ENCODE assay signal across 1 cellular context in the genomic region with DNA sequence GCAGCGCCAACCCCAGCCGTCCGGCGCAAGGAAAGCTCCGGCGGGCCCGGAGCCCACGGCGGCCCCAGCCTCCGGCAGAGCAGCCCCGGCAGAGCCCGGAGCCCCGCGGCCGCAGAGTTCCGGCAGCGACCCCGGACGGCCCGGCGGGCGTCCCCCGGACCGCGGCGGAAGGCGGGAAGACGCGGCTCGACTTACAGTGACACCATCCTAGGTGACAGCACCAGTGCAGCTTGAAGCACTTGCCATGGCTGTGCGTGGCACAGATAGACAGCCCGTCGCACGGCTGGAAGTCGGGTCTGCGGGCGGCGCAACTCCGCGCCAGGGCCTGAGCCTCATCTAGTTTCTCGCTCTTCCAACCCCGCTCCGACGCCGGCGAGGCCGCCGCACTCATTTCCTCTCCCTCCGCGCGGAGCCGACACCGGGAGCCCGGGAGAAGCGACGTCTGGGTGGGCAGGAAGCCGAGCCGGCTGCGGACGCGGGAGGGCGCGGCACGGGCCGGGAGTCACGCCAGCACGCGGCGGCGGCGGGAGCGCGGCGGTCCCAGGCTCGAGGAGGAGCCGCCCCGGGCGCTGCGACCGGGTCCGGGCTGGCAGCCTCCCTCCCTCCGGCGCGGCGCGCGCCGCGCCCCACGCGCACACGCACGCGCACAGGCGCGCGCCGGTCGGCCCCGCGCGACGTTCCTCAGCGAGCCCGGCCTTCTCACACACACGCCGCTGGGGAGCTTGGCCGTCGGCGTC.
A peak's percentile ranks its signal among the peaks of the same experiment; 100 is the strongest.
TF ChIP-seq lines count a peak whose summit lies in the region.

A gene with protein sequence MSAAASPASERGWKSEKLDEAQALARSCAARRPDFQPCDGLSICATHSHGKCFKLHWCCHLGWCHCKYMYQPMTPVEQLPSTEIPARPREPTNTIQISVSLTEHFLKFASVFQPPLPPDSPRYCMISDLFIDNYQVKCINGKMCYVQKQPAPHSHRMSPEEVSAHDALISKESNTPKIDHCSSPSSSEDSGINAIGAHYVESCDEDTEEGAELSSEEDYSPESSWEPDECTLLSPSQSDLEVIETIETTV (minus strand): TSS at position 628 of the 737 bp plus-strand sequence. CDS start 237 bp downstream, at position 391.

TF ChIP-seq in HepG2, 621 proteins besides CTCF, POLR2A, EP300 and RAD21 (continued from another document and continues in another):
- TF ChIP-seq, protein P1, sequence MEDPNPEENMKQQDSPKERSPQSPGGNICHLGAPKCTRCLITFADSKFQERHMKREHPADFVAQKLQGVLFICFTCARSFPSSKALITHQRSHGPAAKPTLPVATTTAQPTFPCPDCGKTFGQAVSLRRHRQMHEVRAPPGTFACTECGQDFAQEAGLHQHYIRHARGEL (CRISPR knock-in tag; IDR thresholded peaks at IDR 0.05), result no peak
- TF ChIP-seq CREM (IDR thresholded peaks at IDR 0.05) (no peak), CREM (CRISPR knock-in tag; IDR thresholded peaks at IDR 0.05) (no peak), ZNF670 (CRISPR knock-in tag; IDR thresholded peaks at IDR 0.05; ENCODE audit: borderline replicate concordance) (no peak), KAT7 (CRISPR knock-in tag; IDR thresholded peaks at IDR 0.05; ENCODE audit: borderline replicate concordance) (no peak; the same call in 1 of the 2 replicates), ZNF510 (CRISPR knock-in tag; IDR thresholded peaks at IDR 0.05; ENCODE audit: low read depth) (no peak; the same call in 1 of the 2 replicates), ZSCAN12 (CRISPR knock-in tag; IDR thresholded peaks at IDR 0.05) (peak; percentile 19; the same call in 1 of the 2 replicates), JUNB (CRISPR knock-in tag; IDR thresholded peaks at IDR 0.05; ENCODE audit: borderline replicate concordance) (no peak), ZNF614 (CRISPR knock-in tag; IDR thresholded peaks at IDR 0.05; ENCODE audit: borderline replicate concordance) (no peak), JDP2 (CRISPR knock-in tag; IDR thresholded peaks at IDR 0.05; ENCODE audit: borderline replicate concordance) (no peak; the same call in 1 of the 2 replicates), SP5 (CRISPR knock-in tag; IDR thresholded peaks at IDR 0.05; ENCODE audit: borderline replicate concordance, low read depth) (no peak), IRF2 (CRISPR knock-in tag; IDR thresholded peaks at IDR 0.05) (no peak), ZNF766 (CRISPR knock-in tag; IDR thresholded peaks at IDR 0.05; ENCODE audit: borderline replicate concordance) (no peak), ZNF33B (CRISPR knock-in tag; IDR thresholded peaks at IDR 0.05) (no peak), DPF2 (CRISPR knock-in tag; IDR thresholded peaks at IDR 0.05; ENCODE audit: borderline replicate concordance, low read depth) (no peak), SRF (IDR thresholded peaks at IDR 0.05; ENCODE audit: low read depth, low read length) (no peak), NCOA1 (CRISPR knock-in tag; IDR thresholded peaks at IDR 0.05) (no peak), ZFP37 (CRISPR knock-in tag; IDR thresholded peaks at IDR 0.05; ENCODE audit: borderline replicate concordance) (no peak), ASH2L (IDR thresholded peaks at IDR 0.05; ENCODE audit: insufficient read length, low read depth, low read length) (peak; percentile 48), MAFK (conservative IDR thresholded peaks at IDR 0.05 in 1 of 2, IDR thresholded peaks at IDR 0.05 in 1 of 2; ENCODE audit: low read length in 2 of 2) (no peak), TAF15 (IDR thresholded peaks at IDR 0.05; ENCODE audit: low read depth, low read length, poor library complexity, severe bottlenecking) (no peak), HDAC1 (CRISPR knock-in tag; IDR thresholded peaks at IDR 0.05) (no peak), ZNF460 (CRISPR knock-in tag; IDR thresholded peaks at IDR 0.05; ENCODE audit: borderline replicate concordance) (no peak), PRMT3 (CRISPR knock-in tag; IDR thresholded peaks at IDR 0.05; ENCODE audit: borderline replicate concordance, low read depth) (peak; percentile 54; the same call in 1 of the 2 replicates), FOXC1 (CRISPR knock-in tag; IDR thresholded peaks at IDR 0.05; ENCODE audit: borderline replicate concordance) (no peak), ZNF382 (CRISPR knock-in tag; IDR thresholded peaks at IDR 0.05; ENCODE audit: borderline replicate concordance) (no peak), ZFAT (CRISPR knock-in tag; conservative IDR thresholded peaks at IDR 0.05) (0 out of 2 replicates have a peak, but pooled peaks have one; percentile 27), RBM22 (optimal IDR thresholded peaks at IDR 0.05; ENCODE audit: low read length) (no peak), ZNF546 (CRISPR knock-in tag; conservative IDR thresholded peaks at IDR 0.05) (peak; percentile 84; the same call in 1 of the 2 replicates), MYNN (CRISPR knock-in tag; IDR thresholded peaks at IDR 0.05; ENCODE audit: low read depth) (no peak), AGO1 (IDR thresholded peaks at IDR 0.05; ENCODE audit: low read depth, low read length, poor library complexity, severe bottlenecking) (no peak), ZFP36L2 (CRISPR knock-in tag; IDR thresholded peaks at IDR 0.05) (no peak), GATAD2A (CRISPR knock-in tag; IDR thresholded peaks at IDR 0.05) (no peak), RFX1 (IDR thresholded peaks at IDR 0.05) (no peak), KDM4B (CRISPR knock-in tag; IDR thresholded peaks at IDR 0.05) (no peak), CCAR2 (optimal IDR thresholded peaks at IDR 0.05; ENCODE audit: low read depth, low read length) (no peak)
- TF ChIP-seq, protein P2, sequence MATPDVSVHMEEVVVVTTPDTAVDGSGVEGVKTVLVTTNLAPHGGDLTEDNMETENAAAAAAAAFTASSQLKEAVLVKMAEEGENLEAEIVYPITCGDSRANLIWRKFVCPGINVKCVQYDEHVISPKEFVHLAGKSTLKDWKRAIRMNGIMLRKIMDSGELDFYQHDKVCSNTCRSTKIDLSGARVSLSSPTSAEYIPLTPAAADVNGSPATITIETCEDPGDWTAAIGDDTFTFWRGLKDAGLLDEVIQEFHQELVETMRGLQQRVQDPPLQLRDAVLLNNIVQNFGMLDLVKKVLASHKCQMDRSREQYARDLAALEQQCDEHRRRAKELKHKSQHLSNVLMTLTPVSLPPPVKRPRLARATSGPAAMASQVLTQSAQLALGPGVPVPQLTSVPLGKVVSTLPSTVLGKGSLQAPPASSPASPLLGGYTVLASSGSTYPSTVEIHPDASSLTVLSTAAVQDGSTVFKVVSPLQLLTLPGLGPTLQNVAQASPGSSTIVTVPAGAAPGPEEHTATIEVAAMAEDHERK (CRISPR knock-in tag; IDR thresholded peaks at IDR 0.05; ENCODE audit: low read depth), result no peak
- TF ChIP-seq, protein P3, sequence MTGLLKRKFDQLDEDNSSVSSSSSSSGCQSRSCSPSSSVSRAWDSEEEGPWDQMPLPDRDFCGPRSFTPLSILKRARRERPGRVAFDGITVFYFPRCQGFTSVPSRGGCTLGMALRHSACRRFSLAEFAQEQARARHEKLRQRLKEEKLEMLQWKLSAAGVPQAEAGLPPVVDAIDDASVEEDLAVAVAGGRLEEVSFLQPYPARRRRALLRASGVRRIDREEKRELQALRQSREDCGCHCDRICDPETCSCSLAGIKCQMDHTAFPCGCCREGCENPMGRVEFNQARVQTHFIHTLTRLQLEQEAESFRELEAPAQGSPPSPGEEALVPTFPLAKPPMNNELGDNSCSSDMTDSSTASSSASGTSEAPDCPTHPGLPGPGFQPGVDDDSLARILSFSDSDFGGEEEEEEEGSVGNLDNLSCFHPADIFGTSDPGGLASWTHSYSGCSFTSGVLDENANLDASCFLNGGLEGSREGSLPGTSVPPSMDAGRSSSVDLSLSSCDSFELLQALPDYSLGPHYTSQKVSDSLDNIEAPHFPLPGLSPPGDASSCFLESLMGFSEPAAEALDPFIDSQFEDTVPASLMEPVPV (CRISPR knock-in tag; IDR thresholded peaks at IDR 0.05), result 0 out of 2 replicates have a peak, but pooled peaks have one; percentile 50
- TF ChIP-seq, protein P4, sequence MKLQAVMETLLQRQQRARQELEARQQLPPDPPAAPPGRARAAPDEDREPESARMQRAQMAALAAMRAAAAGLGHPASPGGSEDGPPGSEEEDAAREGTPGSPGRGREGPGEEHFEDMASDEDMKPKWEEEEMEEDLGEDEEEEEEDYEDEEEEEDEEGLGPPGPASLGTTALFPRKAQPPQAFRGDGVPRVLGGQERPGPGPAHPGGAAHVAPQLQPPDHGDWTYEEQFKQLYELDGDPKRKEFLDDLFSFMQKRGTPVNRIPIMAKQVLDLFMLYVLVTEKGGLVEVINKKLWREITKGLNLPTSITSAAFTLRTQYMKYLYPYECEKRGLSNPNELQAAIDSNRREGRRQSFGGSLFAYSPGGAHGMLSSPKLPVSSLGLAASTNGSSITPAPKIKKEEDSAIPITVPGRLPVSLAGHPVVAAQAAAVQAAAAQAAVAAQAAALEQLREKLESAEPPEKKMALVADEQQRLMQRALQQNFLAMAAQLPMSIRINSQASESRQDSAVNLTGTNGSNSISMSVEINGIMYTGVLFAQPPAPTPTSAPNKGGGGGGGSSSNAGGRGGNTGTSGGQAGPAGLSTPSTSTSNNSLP (IDR thresholded peaks at IDR 0.05; ENCODE audit: low read depth, low read length), result no peak
- TF ChIP-seq, protein P5, sequence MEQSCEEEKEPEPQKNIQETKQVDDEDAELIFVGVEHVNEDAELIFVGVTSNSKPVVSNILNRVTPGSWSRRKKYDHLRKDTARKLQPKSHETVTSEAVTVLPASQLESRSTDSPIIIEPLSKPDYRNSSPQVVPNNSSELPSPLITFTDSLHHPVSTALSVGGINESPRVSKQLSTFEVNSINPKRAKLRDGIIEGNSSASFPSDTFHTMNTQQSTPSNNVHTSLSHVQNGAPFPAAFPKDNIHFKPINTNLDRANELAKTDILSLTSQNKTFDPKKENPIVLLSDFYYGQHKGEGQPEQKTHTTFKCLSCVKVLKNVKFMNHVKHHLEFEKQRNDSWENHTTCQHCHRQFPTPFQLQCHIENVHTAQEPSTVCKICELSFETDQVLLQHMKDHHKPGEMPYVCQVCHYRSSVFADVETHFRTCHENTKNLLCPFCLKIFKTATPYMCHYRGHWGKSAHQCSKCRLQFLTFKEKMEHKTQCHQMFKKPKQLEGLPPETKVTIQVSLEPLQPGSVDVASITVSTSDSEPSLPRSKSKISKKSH (CRISPR knock-in tag; IDR thresholded peaks at IDR 0.05; ENCODE audit: borderline replicate concordance), result no peak
- TF ChIP-seq, protein P6, sequence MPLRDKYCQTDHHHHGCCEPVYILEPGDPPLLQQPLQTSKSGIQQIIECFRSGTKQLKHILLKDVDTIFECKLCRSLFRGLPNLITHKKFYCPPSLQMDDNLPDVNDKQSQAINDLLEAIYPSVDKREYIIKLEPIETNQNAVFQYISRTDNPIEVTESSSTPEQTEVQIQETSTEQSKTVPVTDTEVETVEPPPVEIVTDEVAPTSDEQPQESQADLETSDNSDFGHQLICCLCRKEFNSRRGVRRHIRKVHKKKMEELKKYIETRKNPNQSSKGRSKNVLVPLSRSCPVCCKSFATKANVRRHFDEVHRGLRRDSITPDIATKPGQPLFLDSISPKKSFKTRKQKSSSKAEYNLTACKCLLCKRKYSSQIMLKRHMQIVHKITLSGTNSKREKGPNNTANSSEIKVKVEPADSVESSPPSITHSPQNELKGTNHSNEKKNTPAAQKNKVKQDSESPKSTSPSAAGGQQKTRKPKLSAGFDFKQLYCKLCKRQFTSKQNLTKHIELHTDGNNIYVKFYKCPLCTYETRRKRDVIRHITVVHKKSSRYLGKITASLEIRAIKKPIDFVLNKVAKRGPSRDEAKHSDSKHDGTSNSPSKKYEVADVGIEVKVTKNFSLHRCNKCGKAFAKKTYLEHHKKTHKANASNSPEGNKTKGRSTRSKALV (CRISPR knock-in tag; IDR thresholded peaks at IDR 0.05), result peak; percentile 75; the same call in 1 of the 2 replicates
- TF ChIP-seq, protein P7, sequence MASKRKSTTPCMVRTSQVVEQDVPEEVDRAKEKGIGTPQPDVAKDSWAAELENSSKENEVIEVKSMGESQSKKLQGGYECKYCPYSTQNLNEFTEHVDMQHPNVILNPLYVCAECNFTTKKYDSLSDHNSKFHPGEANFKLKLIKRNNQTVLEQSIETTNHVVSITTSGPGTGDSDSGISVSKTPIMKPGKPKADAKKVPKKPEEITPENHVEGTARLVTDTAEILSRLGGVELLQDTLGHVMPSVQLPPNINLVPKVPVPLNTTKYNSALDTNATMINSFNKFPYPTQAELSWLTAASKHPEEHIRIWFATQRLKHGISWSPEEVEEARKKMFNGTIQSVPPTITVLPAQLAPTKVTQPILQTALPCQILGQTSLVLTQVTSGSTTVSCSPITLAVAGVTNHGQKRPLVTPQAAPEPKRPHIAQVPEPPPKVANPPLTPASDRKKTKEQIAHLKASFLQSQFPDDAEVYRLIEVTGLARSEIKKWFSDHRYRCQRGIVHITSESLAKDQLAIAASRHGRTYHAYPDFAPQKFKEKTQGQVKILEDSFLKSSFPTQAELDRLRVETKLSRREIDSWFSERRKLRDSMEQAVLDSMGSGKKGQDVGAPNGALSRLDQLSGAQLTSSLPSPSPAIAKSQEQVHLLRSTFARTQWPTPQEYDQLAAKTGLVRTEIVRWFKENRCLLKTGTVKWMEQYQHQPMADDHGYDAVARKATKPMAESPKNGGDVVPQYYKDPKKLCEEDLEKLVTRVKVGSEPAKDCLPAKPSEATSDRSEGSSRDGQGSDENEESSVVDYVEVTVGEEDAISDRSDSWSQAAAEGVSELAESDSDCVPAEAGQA (IDR thresholded peaks at IDR 0.05; ENCODE audit: low read depth), result no peak
- TF ChIP-seq, protein P7 (CRISPR knock-in tag; IDR thresholded peaks at IDR 0.05; ENCODE audit: borderline replicate concordance), result peak; percentile 72; the same call in 1 of the 2 replicates
